Comparison of ENCODE assay signal across 1 cellular context in the genomic region with DNA sequence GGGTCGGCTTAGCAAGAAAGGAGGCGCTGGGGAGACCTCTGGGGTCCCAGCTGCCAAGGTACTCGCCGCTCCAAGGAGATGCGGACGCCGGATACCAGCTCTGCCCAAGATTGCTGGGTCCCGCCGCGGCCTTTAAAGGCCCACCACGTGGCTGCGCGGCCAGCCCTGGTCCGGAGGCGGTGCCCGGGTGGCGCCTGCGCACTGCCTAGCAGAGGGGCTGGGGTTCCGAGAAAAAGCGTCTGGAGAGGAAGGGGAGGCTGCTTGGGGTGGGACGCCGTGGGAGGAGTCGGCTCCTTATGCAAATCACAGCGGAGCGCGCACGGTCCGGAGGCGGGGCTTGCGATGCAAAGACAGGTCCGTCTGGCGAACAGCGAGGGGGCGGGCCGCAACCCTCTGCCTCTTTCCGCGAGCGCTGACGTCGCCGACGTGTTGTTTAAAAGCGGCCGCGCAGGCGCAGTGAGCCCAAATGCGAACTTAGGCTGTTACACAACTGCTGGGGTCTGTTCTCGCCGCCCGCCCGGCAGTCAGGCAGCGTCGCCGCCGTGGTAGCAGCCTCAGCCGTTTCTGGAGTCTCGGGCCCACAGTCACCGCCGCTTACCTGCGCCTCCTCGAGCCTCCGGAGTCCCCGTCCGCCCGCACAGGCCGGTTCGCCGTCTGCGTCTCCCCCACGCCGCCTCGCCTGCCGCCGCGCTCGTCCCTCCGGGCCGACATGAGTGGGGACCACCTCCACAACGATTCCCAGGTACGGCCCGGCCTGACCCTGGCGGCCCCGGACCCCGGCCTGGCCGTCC.
TF ChIP-seq lines count a peak whose summit lies in the region.

A gene (plus strand): TSS at position 464 of the 791 bp plus-strand sequence. CDS start 246 bp downstream, at position 710.

TF ChIP-seq in K562, 482 proteins besides CTCF, POLR2A, EP300 and RAD21 (continued from another document and continues in another):
- TF ChIP-seq, protein P1, sequence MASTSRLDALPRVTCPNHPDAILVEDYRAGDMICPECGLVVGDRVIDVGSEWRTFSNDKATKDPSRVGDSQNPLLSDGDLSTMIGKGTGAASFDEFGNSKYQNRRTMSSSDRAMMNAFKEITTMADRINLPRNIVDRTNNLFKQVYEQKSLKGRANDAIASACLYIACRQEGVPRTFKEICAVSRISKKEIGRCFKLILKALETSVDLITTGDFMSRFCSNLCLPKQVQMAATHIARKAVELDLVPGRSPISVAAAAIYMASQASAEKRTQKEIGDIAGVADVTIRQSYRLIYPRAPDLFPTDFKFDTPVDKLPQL (IDR thresholded peaks at IDR 0.05; ENCODE audit: extremely low read depth, insufficient read length): peak; percentile 26
- TF ChIP-seq ZNF436 (CRISPR knock-in tag; IDR thresholded peaks at IDR 0.05) (no peak), GATA2 (CRISPR knock-in tag; IDR thresholded peaks at IDR 0.05) (no peak), FOXK1 (CRISPR knock-in tag; IDR thresholded peaks at IDR 0.05; ENCODE audit: borderline replicate concordance) (peak; percentile 57; the same call in 1 of the 2 replicates), YY1 (IDR thresholded peaks at IDR 0.05; ENCODE audit: borderline replicate concordance in 1 of 3, control insufficient read depth in 1 of 3, extremely low read depth in 1 of 3, insufficient read depth in 3 of 3, insufficient read length in 1 of 3, insufficient replicate concordance in 2 of 3, low read depth in 1 of 3, low read length in 2 of 3) (peak in 1 of 3 experiments; percentile 2), POLR2B (IDR thresholded peaks at IDR 0.05; ENCODE audit: low read depth, partially characterized antibody) (peak; percentile 89), JUN (IDR thresholded peaks at IDR 0.05; ENCODE audit: borderline replicate concordance, low read depth, low read length) (peak; percentile 32; the same call in 1 of the 2 replicates), JUN (CRISPR knock-in tag; IDR thresholded peaks at IDR 0.05; ENCODE audit: borderline replicate concordance) (no peak), MTA1 (IDR thresholded peaks at IDR 0.05; ENCODE audit: borderline replicate concordance) (no peak), ZNF124 (CRISPR knock-in tag; IDR thresholded peaks at IDR 0.05) (no peak), TSC22D4 (tag; IDR thresholded peaks at IDR 0.05) (no peak), HDAC2 (IDR thresholded peaks at IDR 0.05) (peak; percentile 70; the same call in 1 of the 2 replicates), FOXK2 (conservative IDR thresholded peaks at IDR 0.05 in 1 of 2, IDR thresholded peaks at IDR 0.05 in 1 of 2; ENCODE audit: low read depth in 2 of 2) (peak in 1 of 2 experiments; percentile 77; a peak in 2 of 4 replicates), CBX1 (IDR thresholded peaks at IDR 0.05; ENCODE audit: low read depth) (no peak), KAT7 (CRISPR knock-in tag; IDR thresholded peaks at IDR 0.05; ENCODE audit: borderline replicate concordance) (peak; percentile 82; the same call in 1 of the 2 replicates), CTBP1 (IDR thresholded peaks at IDR 0.05; ENCODE audit: borderline replicate concordance) (peak; percentile 59), E2F3 (CRISPR knock-in tag; IDR thresholded peaks at IDR 0.05) (no peak), GABPA (tag; conservative IDR thresholded peaks at IDR 0.05; ENCODE audit: low read depth) (0 out of 2 replicates have a peak, but pooled peaks have one; percentile 35), ZNF311 (CRISPR knock-in tag; IDR thresholded peaks at IDR 0.05) (no peak), TBP (optimal IDR thresholded peaks at IDR 0.05; ENCODE audit: low read depth, low read length) (peak; percentile 96), ATF7 (IDR thresholded peaks at IDR 0.05) (peak; percentile 91), KHSRP (IDR thresholded peaks at IDR 0.05) (no peak), ZNF785 (CRISPR knock-in tag; IDR thresholded peaks at IDR 0.05) (no peak), ARID1B (IDR thresholded peaks at IDR 0.05) (no peak), ZNF583 (CRISPR knock-in tag; IDR thresholded peaks at IDR 0.05) (no peak), ZNF766 (CRISPR knock-in tag; conservative IDR thresholded peaks at IDR 0.05) (no peak), HIVEP1 (CRISPR knock-in tag; IDR thresholded peaks at IDR 0.05) (no peak), IRF2 (CRISPR knock-in tag; IDR thresholded peaks at IDR 0.05) (no peak), RBM17 (IDR thresholded peaks at IDR 0.05; ENCODE audit: borderline replicate concordance, low read depth, low read length) (no peak)
- TF ChIP-seq, protein P2, sequence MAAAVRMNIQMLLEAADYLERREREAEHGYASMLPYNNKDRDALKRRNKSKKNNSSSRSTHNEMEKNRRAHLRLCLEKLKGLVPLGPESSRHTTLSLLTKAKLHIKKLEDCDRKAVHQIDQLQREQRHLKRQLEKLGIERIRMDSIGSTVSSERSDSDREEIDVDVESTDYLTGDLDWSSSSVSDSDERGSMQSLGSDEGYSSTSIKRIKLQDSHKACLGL (CRISPR knock-in tag; IDR thresholded peaks at IDR 0.05; ENCODE audit: borderline replicate concordance, poor library complexity, severe bottlenecking): peak; percentile 96
- TF ChIP-seq, protein P3, sequence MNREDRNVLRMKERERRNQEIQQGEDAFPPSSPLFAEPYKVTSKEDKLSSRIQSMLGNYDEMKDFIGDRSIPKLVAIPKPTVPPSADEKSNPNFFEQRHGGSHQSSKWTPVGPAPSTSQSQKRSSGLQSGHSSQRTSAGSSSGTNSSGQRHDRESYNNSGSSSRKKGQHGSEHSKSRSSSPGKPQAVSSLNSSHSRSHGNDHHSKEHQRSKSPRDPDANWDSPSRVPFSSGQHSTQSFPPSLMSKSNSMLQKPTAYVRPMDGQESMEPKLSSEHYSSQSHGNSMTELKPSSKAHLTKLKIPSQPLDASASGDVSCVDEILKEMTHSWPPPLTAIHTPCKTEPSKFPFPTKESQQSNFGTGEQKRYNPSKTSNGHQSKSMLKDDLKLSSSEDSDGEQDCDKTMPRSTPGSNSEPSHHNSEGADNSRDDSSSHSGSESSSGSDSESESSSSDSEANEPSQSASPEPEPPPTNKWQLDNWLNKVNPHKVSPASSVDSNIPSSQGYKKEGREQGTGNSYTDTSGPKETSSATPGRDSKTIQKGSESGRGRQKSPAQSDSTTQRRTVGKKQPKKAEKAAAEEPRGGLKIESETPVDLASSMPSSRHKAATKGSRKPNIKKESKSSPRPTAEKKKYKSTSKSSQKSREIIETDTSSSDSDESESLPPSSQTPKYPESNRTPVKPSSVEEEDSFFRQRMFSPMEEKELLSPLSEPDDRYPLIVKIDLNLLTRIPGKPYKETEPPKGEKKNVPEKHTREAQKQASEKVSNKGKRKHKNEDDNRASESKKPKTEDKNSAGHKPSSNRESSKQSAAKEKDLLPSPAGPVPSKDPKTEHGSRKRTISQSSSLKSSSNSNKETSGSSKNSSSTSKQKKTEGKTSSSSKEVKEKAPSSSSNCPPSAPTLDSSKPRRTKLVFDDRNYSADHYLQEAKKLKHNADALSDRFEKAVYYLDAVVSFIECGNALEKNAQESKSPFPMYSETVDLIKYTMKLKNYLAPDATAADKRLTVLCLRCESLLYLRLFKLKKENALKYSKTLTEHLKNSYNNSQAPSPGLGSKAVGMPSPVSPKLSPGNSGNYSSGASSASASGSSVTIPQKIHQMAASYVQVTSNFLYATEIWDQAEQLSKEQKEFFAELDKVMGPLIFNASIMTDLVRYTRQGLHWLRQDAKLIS (CRISPR knock-in tag; IDR thresholded peaks at IDR 0.05): peak; percentile 87; the same call in 1 of the 2 replicates
- TF ChIP-seq, protein P4, sequence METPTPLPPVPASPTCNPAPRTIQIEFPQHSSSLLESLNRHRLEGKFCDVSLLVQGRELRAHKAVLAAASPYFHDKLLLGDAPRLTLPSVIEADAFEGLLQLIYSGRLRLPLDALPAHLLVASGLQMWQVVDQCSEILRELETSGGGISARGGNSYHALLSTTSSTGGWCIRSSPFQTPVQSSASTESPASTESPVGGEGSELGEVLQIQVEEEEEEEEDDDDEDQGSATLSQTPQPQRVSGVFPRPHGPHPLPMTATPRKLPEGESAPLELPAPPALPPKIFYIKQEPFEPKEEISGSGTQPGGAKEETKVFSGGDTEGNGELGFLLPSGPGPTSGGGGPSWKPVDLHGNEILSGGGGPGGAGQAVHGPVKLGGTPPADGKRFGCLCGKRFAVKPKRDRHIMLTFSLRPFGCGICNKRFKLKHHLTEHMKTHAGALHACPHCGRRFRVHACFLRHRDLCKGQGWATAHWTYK (CRISPR knock-in tag; IDR thresholded peaks at IDR 0.05): no peak
- TF ChIP-seq, protein P5, sequence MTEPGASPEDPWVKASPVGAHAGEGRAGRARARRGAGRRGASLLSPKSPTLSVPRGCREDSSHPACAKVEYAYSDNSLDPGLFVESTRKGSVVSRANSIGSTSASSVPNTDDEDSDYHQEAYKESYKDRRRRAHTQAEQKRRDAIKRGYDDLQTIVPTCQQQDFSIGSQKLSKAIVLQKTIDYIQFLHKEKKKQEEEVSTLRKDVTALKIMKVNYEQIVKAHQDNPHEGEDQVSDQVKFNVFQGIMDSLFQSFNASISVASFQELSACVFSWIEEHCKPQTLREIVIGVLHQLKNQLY (CRISPR knock-in tag; conservative IDR thresholded peaks at IDR 0.05): no peak
- TF ChIP-seq, protein P6, sequence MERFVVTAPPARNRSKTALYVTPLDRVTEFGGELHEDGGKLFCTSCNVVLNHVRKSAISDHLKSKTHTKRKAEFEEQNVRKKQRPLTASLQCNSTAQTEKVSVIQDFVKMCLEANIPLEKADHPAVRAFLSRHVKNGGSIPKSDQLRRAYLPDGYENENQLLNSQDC (CRISPR knock-in tag; IDR thresholded peaks at IDR 0.05): no peak
- TF ChIP-seq, protein P7, sequence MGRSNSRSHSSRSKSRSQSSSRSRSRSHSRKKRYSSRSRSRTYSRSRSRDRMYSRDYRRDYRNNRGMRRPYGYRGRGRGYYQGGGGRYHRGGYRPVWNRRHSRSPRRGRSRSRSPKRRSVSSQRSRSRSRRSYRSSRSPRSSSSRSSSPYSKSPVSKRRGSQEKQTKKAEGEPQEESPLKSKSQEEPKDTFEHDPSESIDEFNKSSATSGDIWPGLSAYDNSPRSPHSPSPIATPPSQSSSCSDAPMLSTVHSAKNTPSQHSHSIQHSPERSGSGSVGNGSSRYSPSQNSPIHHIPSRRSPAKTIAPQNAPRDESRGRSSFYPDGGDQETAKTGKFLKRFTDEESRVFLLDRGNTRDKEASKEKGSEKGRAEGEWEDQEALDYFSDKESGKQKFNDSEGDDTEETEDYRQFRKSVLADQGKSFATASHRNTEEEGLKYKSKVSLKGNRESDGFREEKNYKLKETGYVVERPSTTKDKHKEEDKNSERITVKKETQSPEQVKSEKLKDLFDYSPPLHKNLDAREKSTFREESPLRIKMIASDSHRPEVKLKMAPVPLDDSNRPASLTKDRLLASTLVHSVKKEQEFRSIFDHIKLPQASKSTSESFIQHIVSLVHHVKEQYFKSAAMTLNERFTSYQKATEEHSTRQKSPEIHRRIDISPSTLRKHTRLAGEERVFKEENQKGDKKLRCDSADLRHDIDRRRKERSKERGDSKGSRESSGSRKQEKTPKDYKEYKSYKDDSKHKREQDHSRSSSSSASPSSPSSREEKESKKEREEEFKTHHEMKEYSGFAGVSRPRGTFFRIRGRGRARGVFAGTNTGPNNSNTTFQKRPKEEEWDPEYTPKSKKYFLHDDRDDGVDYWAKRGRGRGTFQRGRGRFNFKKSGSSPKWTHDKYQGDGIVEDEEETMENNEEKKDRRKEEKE (IDR thresholded peaks at IDR 0.05; ENCODE audit: borderline replicate concordance in 1 of 2, control insufficient read depth in 1 of 2, low read depth in 2 of 2, low read length in 1 of 2): no peak
- TF ChIP-seq, protein P8, sequence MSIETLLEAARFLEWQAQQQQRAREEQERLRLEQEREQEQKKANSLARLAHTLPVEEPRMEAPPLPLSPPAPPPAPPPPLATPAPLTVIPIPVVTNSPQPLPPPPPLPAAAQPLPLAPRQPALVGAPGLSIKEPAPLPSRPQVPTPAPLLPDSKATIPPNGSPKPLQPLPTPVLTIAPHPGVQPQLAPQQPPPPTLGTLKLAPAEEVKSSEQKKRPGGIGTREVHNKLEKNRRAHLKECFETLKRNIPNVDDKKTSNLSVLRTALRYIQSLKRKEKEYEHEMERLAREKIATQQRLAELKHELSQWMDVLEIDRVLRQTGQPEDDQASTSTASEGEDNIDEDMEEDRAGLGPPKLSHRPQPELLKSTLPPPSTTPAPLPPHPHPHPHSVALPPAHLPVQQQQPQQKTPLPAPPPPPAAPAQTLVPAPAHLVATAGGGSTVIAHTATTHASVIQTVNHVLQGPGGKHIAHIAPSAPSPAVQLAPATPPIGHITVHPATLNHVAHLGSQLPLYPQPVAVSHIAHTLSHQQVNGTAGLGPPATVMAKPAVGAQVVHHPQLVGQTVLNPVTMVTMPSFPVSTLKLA (conservative IDR thresholded peaks at IDR 0.05): peak; percentile 100
- TF ChIP-seq, protein P9, sequence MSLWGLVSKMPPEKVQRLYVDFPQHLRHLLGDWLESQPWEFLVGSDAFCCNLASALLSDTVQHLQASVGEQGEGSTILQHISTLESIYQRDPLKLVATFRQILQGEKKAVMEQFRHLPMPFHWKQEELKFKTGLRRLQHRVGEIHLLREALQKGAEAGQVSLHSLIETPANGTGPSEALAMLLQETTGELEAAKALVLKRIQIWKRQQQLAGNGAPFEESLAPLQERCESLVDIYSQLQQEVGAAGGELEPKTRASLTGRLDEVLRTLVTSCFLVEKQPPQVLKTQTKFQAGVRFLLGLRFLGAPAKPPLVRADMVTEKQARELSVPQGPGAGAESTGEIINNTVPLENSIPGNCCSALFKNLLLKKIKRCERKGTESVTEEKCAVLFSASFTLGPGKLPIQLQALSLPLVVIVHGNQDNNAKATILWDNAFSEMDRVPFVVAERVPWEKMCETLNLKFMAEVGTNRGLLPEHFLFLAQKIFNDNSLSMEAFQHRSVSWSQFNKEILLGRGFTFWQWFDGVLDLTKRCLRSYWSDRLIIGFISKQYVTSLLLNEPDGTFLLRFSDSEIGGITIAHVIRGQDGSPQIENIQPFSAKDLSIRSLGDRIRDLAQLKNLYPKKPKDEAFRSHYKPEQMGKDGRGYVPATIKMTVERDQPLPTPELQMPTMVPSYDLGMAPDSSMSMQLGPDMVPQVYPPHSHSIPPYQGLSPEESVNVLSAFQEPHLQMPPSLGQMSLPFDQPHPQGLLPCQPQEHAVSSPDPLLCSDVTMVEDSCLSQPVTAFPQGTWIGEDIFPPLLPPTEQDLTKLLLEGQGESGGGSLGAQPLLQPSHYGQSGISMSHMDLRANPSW (CRISPR knock-in tag; IDR thresholded peaks at IDR 0.05): peak; percentile 43; the same call in 1 of the 2 replicates
- TF ChIP-seq, protein P10, sequence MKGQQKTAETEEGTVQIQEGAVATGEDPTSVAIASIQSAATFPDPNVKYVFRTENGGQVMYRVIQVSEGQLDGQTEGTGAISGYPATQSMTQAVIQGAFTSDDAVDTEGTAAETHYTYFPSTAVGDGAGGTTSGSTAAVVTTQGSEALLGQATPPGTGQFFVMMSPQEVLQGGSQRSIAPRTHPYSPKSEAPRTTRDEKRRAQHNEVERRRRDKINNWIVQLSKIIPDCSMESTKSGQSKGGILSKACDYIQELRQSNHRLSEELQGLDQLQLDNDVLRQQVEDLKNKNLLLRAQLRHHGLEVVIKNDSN (CRISPR knock-in tag; IDR thresholded peaks at IDR 0.05): peak; percentile 86
